Comparison of ENCODE assay signal across 12 cellular contexts in the genomic region with DNA sequence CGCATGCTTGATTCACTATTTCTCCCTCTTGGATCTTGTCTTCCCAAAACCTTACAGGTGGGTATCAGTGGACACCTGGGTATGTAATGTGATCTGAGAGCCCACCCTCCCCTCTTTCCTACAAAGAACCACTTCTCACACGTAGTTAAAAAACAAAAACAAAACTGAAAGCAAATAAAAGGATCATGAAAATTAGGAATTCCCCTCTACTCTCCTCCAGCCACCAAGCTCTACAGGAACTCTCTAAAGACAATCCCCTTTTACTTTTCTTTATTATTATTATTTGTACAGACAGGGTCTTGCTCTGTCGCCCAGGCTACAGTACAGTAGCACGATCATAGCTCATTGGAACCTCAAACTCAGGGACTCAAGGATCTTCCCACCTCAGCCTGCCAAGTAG. TPM values are rescaled to one million over a fixed set of nuclear protein-coding genes. Genes with fewer than 3 reads are reported as not detected.
A peak's percentile ranks its signal among the peaks of the same experiment; 100 is the strongest.
DNase-seq lines count a peak whose midpoint lies in the region; ATAC-seq and TF ChIP-seq lines count a peak whose summit lies in the region.
"Had no signal": no experiment of that assay in that cellular context is flagged by ENCODE, and none has a peak within 500 bp of the region (broad histone marks: within the 10 kb centered on the region; RNA-seq: fewer than 3 reads in every experiment).

No MANE protein-coding gene starts in this region.

- in situ Hi-C loops in transverse colon (cut with MboI; ENCODE audit: low pct_ligation_motif_present in 1 of 4, low pct_unique_long_range_greater_than_20kb in 1 of 4, low sequenced_read_pairs in 3 of 4) = no loop called here

- ATAC-seq in DND-41 (ENCODE audit: insufficient read depth, low read depth) (peak; percentile 24; the same call in 1 of the 3 replicates), GM19438 (IDR thresholded peaks at IDR 0.05; ENCODE audit: low read depth, unreplicated experiment) (peak; percentile 48), HG03342 (IDR thresholded peaks at IDR 0.05; ENCODE audit: unreplicated experiment) (peak; percentile 85), WTC11 (no peak)
- ATAC-seq: heart right ventricle, K562 had no signal

- TF ChIP-seq POLR2A in transverse colon (IDR thresholded peaks at IDR 0.05) = no peak

- POLR2A ChIA-PET in WTC11 (lab: Charles Lee) = no interaction called here
- POLR2A ChIA-PET in A673 (lab: Charles Lee; ENCODE audit: low non-redundant PET) = no interaction called here

- intact Hi-C loops in transverse colon (cut with DNase I; ENCODE audit: low total_unique reads) (no loop called here), A673 (cut with micrococcal nuclease; ENCODE audit: unreplicated experiment) (no loop called here)

- 73 to 92% methylated on average over 2 to 4 of the region's 4 CpGs for WGBS in transverse colon (ENCODE audit: low coverage in 1 of 2), 2 donors

- H3K9ac ChIP-seq in DND-41 (ENCODE audit: low read depth, low read length) = no peak overlapping the region

- H3K4me1 Mint-ChIP-seq in WTC11 = peaks cover 9% of the 10 kb centered on the region

- no peak overlapping the region for H3K27ac Mint-ChIP-seq in WTC11

- H3K4me3 ChIP-seq in DND-41 (ENCODE audit: low read depth in 1 of 2, low read length in 2 of 2) (no peak overlapping the region), transverse colon (no peak overlapping the region), A673 (ENCODE audit: low read depth, low read length, poor library complexity, severe bottlenecking) (no peak overlapping the region)
- H3K4me3 ChIP-seq: K562 had no signal

- TF ChIP-seq CTCF in DND-41 (IDR thresholded peaks at IDR 0.05; ENCODE audit: borderline replicate concordance, extremely low read depth, low read length, poor library complexity, severe bottlenecking) (no peak), transverse colon (IDR thresholded peaks at IDR 0.05) (no peak), WTC11 (IDR thresholded peaks at IDR 0.05) (no peak), A673 (conservative IDR thresholded peaks at IDR 0.05; ENCODE audit: low read depth, low read length) (no peak)

- no peaks in the 10 kb centered on the region for H4K20me1 ChIP-seq in DND-41 (ENCODE audit: insufficient read depth, low read length)

- H2AFZ ChIP-seq in DND-41 (ENCODE audit: low read depth, low read length) = no peak overlapping the region

- H3K27me3 Mint-ChIP-seq in WTC11 (ENCODE audit: low read depth) = no peaks in the 10 kb centered on the region

- no peaks in the 10 kb centered on the region for H3K79me2 ChIP-seq in DND-41 (ENCODE audit: insufficient read depth, low read length)

- H3K27ac ChIP-seq in DND-41 (ENCODE audit: low read length) (no peak overlapping the region), transverse colon (no peak overlapping the region), A673 (ENCODE audit: low read depth, low read length, poor library complexity, severe bottlenecking) (no peak overlapping the region)
- H3K27ac ChIP-seq: VCaP had no signal

- H3K4me2 ChIP-seq in DND-41 (ENCODE audit: insufficient read depth, low read length) = no peak overlapping the region

- H3K9me3 ChIP-seq in DND-41 (ENCODE audit: insufficient read depth, low read length, severe bottlenecking) (no peaks in the 10 kb centered on the region), transverse colon (no peaks in the 10 kb centered on the region), A673 (ENCODE audit: low read depth, low read length, poor library complexity, severe bottlenecking) (no peaks in the 10 kb centered on the region)

- DNase-seq in DND-41 = no peak
- DNase-seq in central memory CD4-positive, alpha-beta T cell = peak; percentile 21
- DNase-seq in transverse colon = no peak
- no peak for DNase-seq in WTC11 (ENCODE audit: low spot score)
- DNase-seq in A673 (ENCODE audit: low spot score) = no peak
- DNase-seq in hepatic stellate cell (ENCODE audit: low spot score) = no peak
- DNase-seq: heart right ventricle had no signal

- H3K27me3 ChIP-seq in DND-41 (ENCODE audit: insufficient read depth, low read length, poor library complexity) = no peaks in the 10 kb centered on the region
- no peaks in the 10 kb centered on the region for H3K27me3 ChIP-seq in transverse colon
- H3K27me3 ChIP-seq in A673 (replicated peaks; ENCODE audit: insufficient read depth, low read depth, low read length, poor library complexity) = no peaks in the 10 kb centered on the region
- H3K27me3 ChIP-seq: heart right ventricle had no signal

- H3K4me3 Mint-ChIP-seq in WTC11 = no peak overlapping the region
- H3K4me3 Mint-ChIP-seq: neural crest cell had no signal

- no peak for TF ChIP-seq EP300 in transverse colon (IDR thresholded peaks at IDR 0.05; ENCODE audit: low read depth)

- peaks cover 3% of the 10 kb centered on the region; the same call in 1 of the 2 replicates for H3K9me3 Mint-ChIP-seq in WTC11

- H3K4me1 ChIP-seq in DND-41 (ENCODE audit: insufficient read depth, low read length) = peaks cover 10% of the 10 kb centered on the region
- H3K4me1 ChIP-seq in transverse colon = peaks cover 0 to 8% (median 0%) of the 10 kb centered on the region in 4 donors
- peaks cover 9% of the 10 kb centered on the region for H3K4me1 ChIP-seq in A673 (ENCODE audit: insufficient read depth, low read length, poor library complexity, severe bottlenecking)

- H3K36me3 Mint-ChIP-seq in WTC11 = no peaks in the 10 kb centered on the region

- CTCF ChIA-PET in WTC11 (lab: Charles Lee) (no interaction called here), A673 (lab: Charles Lee) (no interaction called here)

- H3K36me3 ChIP-seq in DND-41 (ENCODE audit: insufficient read depth, low read length) (no peaks in the 10 kb centered on the region), transverse colon (no peaks in the 10 kb centered on the region), A673 (ENCODE audit: insufficient read depth, low read length, poor library complexity, severe bottlenecking) (no peaks in the 10 kb centered on the region)
- H3K36me3 ChIP-seq: heart right ventricle had no signal

- BruUV-seq in A673 (replicated peaks; lab: Mats Ljungman, UMichigan) = no TSS peak

TF ChIP-seq in WTC11, 78 proteins besides CTCF, POLR2A, EP300 and RAD21:
- TF ChIP-seq, protein P1, sequence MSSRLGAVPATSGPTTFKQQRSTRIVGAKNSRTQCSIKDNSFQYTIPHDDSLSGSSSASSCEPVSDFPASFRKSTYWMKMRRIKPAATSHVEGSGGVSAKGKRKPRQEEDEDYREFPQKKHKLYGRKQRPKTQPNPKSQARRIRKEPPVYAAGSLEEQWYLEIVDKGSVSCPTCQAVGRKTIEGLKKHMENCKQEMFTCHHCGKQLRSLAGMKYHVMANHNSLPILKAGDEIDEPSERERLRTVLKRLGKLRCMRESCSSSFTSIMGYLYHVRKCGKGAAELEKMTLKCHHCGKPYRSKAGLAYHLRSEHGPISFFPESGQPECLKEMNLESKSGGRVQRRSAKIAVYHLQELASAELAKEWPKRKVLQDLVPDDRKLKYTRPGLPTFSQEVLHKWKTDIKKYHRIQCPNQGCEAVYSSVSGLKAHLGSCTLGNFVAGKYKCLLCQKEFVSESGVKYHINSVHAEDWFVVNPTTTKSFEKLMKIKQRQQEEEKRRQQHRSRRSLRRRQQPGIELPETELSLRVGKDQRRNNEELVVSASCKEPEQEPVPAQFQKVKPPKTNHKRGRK (CRISPR knock-in tag; IDR thresholded peaks at IDR 0.05; ENCODE audit: borderline replicate concordance) = no peak
- TF ChIP-seq ZBTB21 (CRISPR knock-in tag; IDR thresholded peaks at IDR 0.05; ENCODE audit: borderline replicate concordance) (no peak), ELF4 (CRISPR knock-in tag; IDR thresholded peaks at IDR 0.05; ENCODE audit: low read depth) (no peak), SMAD4 (CRISPR knock-in tag; IDR thresholded peaks at IDR 0.05) (no peak), TEAD1 (CRISPR knock-in tag; IDR thresholded peaks at IDR 0.05) (no peak), NFYB (CRISPR knock-in tag; conservative IDR thresholded peaks at IDR 0.05; ENCODE audit: low read depth) (no peak)
- TF ChIP-seq, protein P2, sequence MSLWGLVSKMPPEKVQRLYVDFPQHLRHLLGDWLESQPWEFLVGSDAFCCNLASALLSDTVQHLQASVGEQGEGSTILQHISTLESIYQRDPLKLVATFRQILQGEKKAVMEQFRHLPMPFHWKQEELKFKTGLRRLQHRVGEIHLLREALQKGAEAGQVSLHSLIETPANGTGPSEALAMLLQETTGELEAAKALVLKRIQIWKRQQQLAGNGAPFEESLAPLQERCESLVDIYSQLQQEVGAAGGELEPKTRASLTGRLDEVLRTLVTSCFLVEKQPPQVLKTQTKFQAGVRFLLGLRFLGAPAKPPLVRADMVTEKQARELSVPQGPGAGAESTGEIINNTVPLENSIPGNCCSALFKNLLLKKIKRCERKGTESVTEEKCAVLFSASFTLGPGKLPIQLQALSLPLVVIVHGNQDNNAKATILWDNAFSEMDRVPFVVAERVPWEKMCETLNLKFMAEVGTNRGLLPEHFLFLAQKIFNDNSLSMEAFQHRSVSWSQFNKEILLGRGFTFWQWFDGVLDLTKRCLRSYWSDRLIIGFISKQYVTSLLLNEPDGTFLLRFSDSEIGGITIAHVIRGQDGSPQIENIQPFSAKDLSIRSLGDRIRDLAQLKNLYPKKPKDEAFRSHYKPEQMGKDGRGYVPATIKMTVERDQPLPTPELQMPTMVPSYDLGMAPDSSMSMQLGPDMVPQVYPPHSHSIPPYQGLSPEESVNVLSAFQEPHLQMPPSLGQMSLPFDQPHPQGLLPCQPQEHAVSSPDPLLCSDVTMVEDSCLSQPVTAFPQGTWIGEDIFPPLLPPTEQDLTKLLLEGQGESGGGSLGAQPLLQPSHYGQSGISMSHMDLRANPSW (CRISPR knock-in tag; conservative IDR thresholded peaks at IDR 0.05; ENCODE audit: low read depth) = no peak

RNA-seq across cellular contexts. Expression of a gene that starts 40.8 kb away (rescaled TPM):
- total RNA-seq in transverse colon = 10 to 100 TPM; 17.9 to 37.0 (median 35.0) TPM
- total RNA-seq in WTC11 (2021) = 39.0 to 43.6 TPM (median 43.5 TPM) in 3 replicates
- total RNA-seq in A673 (2021) = 37.8 and 48.3 TPM in 2 replicates

RNA-seq across cellular contexts. Expression of a gene that starts 53.6 kb away (rescaled TPM):
- total RNA-seq in transverse colon (1 to 10 TPM in 2 of 4 donors, not detected in 2; 3.1 to 9.1 TPM), WTC11 (2021) (0.44 to 0.76 TPM (median 0.44 TPM) in 3 replicates), A673 (2021) (0.33 and 0.71 TPM in 2 replicates)
- total RNA-seq: K562 had no signal
